Comparison of ENCODE assay signal across 19 cellular contexts in genomic region chr5:116388564-116389258, GRCh38.
A peak's percentile ranks its signal among the peaks of the same experiment; 100 is the strongest.
DNase-seq lines count a peak whose midpoint lies in the region; ATAC-seq and TF ChIP-seq lines count a peak whose summit lies in the region.
"Had no signal": no experiment of that assay in that cellular context is flagged by ENCODE, and none has a peak within 500 bp of the region (broad histone marks: within the 10 kb centered on the region; RNA-seq: fewer than 3 reads in every experiment).

No MANE protein-coding gene starts in this region.

- H4K91ac ChIP-seq in mesenchymal stem cell (ENCODE audit: low read length), result no peak overlapping the region

- 61% methylated on average over 11 of the region's 11 CpGs for WGBS in right cardiac atrium
- 83% methylated on average over 11 of the region's 11 CpGs for WGBS in mesenchymal stem cell

- peak; percentile 90 to 98 for ATAC-seq in right cardiac atrium
- ATAC-seq in GM21423 (IDR thresholded peaks at IDR 0.05; ENCODE audit: unreplicated experiment), result no peak
- ATAC-seq in HG02938 (IDR thresholded peaks at IDR 0.05; ENCODE audit: unreplicated experiment), result no peak
- ATAC-seq: stimulated activated naive CD8-positive, alpha-beta T cell treated with anti-CD3 and anti-CD28 coated beads, Interleukin-15, amount 100 ng/mL, for 72 hours had no signal

- H3K4me1 Mint-ChIP-seq in Calu3 (ENCODE audit: low read depth, unreplicated experiment), result no peaks in the 10 kb centered on the region
- H3K4me1 Mint-ChIP-seq: activated naive CD8-positive, alpha-beta T cell treated with anti-CD3 and anti-CD28 coated beads, Interleukin-2, amount 10 ng/mL, durations not matched to agents 7 days and 5 days; stimulated activated naive CD8-positive, alpha-beta T cell treated with anti-CD3 and anti-CD28 coated beads, Interleukin-15, amount 100 ng/mL, for 72 hours had no signal

- no peak overlapping the region for H2AFZ ChIP-seq in mesenchymal stem cell (ENCODE audit: low read depth, low read length)

- H2BK12ac ChIP-seq in mesenchymal stem cell (ENCODE audit: low read length in 2 of 2), result no peak overlapping the region

- H3K9me3 ChIP-seq in BLaER1 treated with 17β-estradiol and CSF1 and Interleukin-3, amounts not matched to agents 10 nM and 100 nM (replicated peaks in 1 of 11), result peaks cover 0 to 6% (median 4%) of the 10 kb centered on the region in 11 experiments; a peak in 3 of 22 replicates
- H3K9me3 ChIP-seq in right cardiac atrium (ENCODE audit: control insufficient read depth, low read length), result no peaks in the 10 kb centered on the region
- no peaks in the 10 kb centered on the region for H3K9me3 ChIP-seq in mesenchymal stem cell (ENCODE audit: control insufficient read depth, low read length)

- no peak overlapping the region for H3K27ac Mint-ChIP-seq in Calu3 (ENCODE audit: unreplicated experiment)
- H3K27ac Mint-ChIP-seq: activated CD4-positive, alpha-beta memory T cell treated with anti-CD3 and anti-CD28 coated beads for 36 hours; activated naive CD8-positive, alpha-beta T cell treated with anti-CD3 and anti-CD28 coated beads, Interleukin-2, amount 10 ng/mL, durations not matched to agents 7 days and 5 days; stimulated activated naive CD8-positive, alpha-beta T cell treated with anti-CD3 and anti-CD28 coated beads, Interleukin-15, amount 100 ng/mL, for 72 hours had no signal

- no peaks in the 10 kb centered on the region for H4K20me1 ChIP-seq in BLaER1 treated with 17β-estradiol and CSF1 and Interleukin-3, amounts not matched to agents 10 nM and 100 nM

- H3K36me3 ChIP-seq in BLaER1 treated with 17β-estradiol and CSF1 and Interleukin-3, amounts not matched to agents 10 nM and 100 nM, result peaks cover 0 to 4% (median 0%) of the 10 kb centered on the region in 11 experiments; a peak in 2 of 22 replicates
- H3K36me3 ChIP-seq in mesenchymal stem cell (ENCODE audit: control insufficient read depth in 1 of 2, insufficient read depth in 2 of 2, low read depth in 1 of 2, low read length in 2 of 2), result no peaks in the 10 kb centered on the region

- no peak overlapping the region for H3K14ac ChIP-seq in mesenchymal stem cell (ENCODE audit: low read length in 2 of 2)

- no peaks in the 10 kb centered on the region for H3K27me3 ChIP-seq in BLaER1 treated with 17β-estradiol and CSF1 and Interleukin-3, amounts not matched to agents 10 nM and 100 nM
- H3K27me3 ChIP-seq in right cardiac atrium (ENCODE audit: control insufficient read depth, insufficient read depth) (no peaks in the 10 kb centered on the region), mesenchymal stem cell (ENCODE audit: control insufficient read depth in 1 of 2, insufficient read depth in 1 of 2, low read length in 2 of 2) (no peaks in the 10 kb centered on the region)

- intact Hi-C loops in right cardiac atrium (cut with DNase I) (no loop called here), Calu3 (cut with micrococcal nuclease; ENCODE audit: unreplicated experiment) (no loop called here)

- H2BK15ac ChIP-seq in mesenchymal stem cell (ENCODE audit: low read depth, poor library complexity, severe bottlenecking), result no peak overlapping the region

- no peak overlapping the region for H3K4me3 Mint-ChIP-seq in Calu3 (ENCODE audit: low read depth, unreplicated experiment)
- H3K4me3 Mint-ChIP-seq: activated CD4-positive, alpha-beta memory T cell treated with anti-CD3 and anti-CD28 coated beads for 36 hours; activated naive CD8-positive, alpha-beta T cell treated with anti-CD3 and anti-CD28 coated beads, Interleukin-2, amount 10 ng/mL, durations not matched to agents 7 days and 5 days; stimulated activated naive CD8-positive, alpha-beta T cell treated with anti-CD3 and anti-CD28 coated beads, Interleukin-15, amount 100 ng/mL, for 72 hours had no signal

- H3K4me3 ChIP-seq in BLaER1 treated with 17β-estradiol and CSF1 and Interleukin-3, amounts not matched to agents 10 nM and 100 nM, result no peak overlapping the region; a peak in 1 of 20 replicates
- H3K4me3 ChIP-seq in right cardiac atrium (ENCODE audit: low read length) (no peak overlapping the region), mesenchymal stem cell (ENCODE audit: insufficient read depth in 1 of 2, low read depth in 1 of 2, low read length in 2 of 2) (no peak overlapping the region), foreskin fibroblast (ENCODE audit: low read depth in 1 of 2, low read length in 2 of 2) (no peak overlapping the region)

- H3K79me1 ChIP-seq in mesenchymal stem cell (replicated peaks; ENCODE audit: low read length, poor library complexity, severe bottlenecking), result no peaks in the 10 kb centered on the region

- H2BK5ac ChIP-seq in mesenchymal stem cell (ENCODE audit: low read depth, low read length, poor library complexity, severe bottlenecking), result no peak overlapping the region

- H3K27ac ChIP-seq in BLaER1 treated with 17β-estradiol and CSF1 and Interleukin-3, amounts not matched to agents 10 nM and 100 nM, result peak overlapping the region in 6 of 11 experiments; percentile 9 to 48 (median 36); a peak in 8 of 22 replicates
- no peak overlapping the region for H3K27ac ChIP-seq in right cardiac atrium (ENCODE audit: low read length)
- H3K27ac ChIP-seq in mesenchymal stem cell (ENCODE audit: low read length, poor library complexity, severe bottlenecking), result no peak overlapping the region

- H3K9me3 Mint-ChIP-seq in Calu3 (ENCODE audit: low read depth, unreplicated experiment), result no peaks in the 10 kb centered on the region

- CTCF ChIA-PET in Calu3 (lab: Charles Lee), result no interaction called here

- H3K18ac ChIP-seq in mesenchymal stem cell (ENCODE audit: low read depth in 1 of 2, low read length in 2 of 2), result no peak overlapping the region

- TF ChIP-seq CTCF in foreskin fibroblast (IDR thresholded peaks at IDR 0.05; ENCODE audit: low read depth, low read length) (no peak), Calu3 (IDR thresholded peaks at IDR 0.05; ENCODE audit: unreplicated experiment) (no peak)

- no peak overlapping the region for H4K8ac ChIP-seq in mesenchymal stem cell (ENCODE audit: low read length)

- H2AK5ac ChIP-seq in mesenchymal stem cell (ENCODE audit: low read length, severe bottlenecking), result no peak overlapping the region

- H2BK120ac ChIP-seq in mesenchymal stem cell (ENCODE audit: low read depth, low read length), result no peak overlapping the region

- H3K4me2 ChIP-seq in BLaER1 treated with 17β-estradiol and CSF1 and Interleukin-3, amounts not matched to agents 10 nM and 100 nM, result peak overlapping the region; percentile 29 to 71 (median 66)
- peak overlapping the region; percentile 45 for H3K4me2 ChIP-seq in mesenchymal stem cell (ENCODE audit: low read length, poor library complexity, severe bottlenecking)

- peak; percentile 89 for DNase-seq in dermis blood vessel endothelial cell
- DNase-seq in right cardiac atrium, result peak in 1 of 3 donors; percentile 42
- no peak for DNase-seq in mesenchymal stem cell
- DNase-seq in foreskin fibroblast, result no peak
- DNase-seq in Calu3, result no peak
- DNase-seq: activated CD4-positive, alpha-beta memory T cell treated with anti-CD3 and anti-CD28 coated beads for 36 hours; activated naive CD8-positive, alpha-beta T cell treated with anti-CD3 and anti-CD28 coated beads, Interleukin-2, amount 10 ng/mL, durations not matched to agents 7 days and 5 days; DND-41; HCEC 1CT; hippocampal formation; Karpas-422; NCI-H1105; NCI-H2107; NCI-H82; retina; stimulated activated naive CD8-positive, alpha-beta T cell treated with anti-CD3 and anti-CD28 coated beads, Interleukin-15, amount 100 ng/mL, for 72 hours had no signal

- peak overlapping the region in 2 of 11 experiments; percentile 10 to 26; a peak in 2 of 22 replicates for H3K9ac ChIP-seq in BLaER1 treated with 17β-estradiol and CSF1 and Interleukin-3, amounts not matched to agents 10 nM and 100 nM
- no peak overlapping the region for H3K9ac ChIP-seq in mesenchymal stem cell (ENCODE audit: low read length)

- no peak overlapping the region for H3K4ac ChIP-seq in mesenchymal stem cell (ENCODE audit: low read depth in 1 of 2, low read length in 2 of 2)

- peaks cover 6 to 24% (median 12%) of the 10 kb centered on the region in 10 experiments for H3K4me1 ChIP-seq in BLaER1 treated with 17β-estradiol and CSF1 and Interleukin-3, amounts not matched to agents 10 nM and 100 nM
- H3K4me1 ChIP-seq in right cardiac atrium (ENCODE audit: control insufficient read depth, insufficient read depth, low read length), result no peaks in the 10 kb centered on the region
- peaks cover 7% of the 10 kb centered on the region for H3K4me1 ChIP-seq in mesenchymal stem cell (ENCODE audit: control insufficient read depth, insufficient read depth, low read depth, low read length)

- no peak overlapping the region for H3K23ac ChIP-seq in mesenchymal stem cell (ENCODE audit: low read length in 2 of 2)

- H3K36me3 Mint-ChIP-seq in Calu3 (ENCODE audit: insufficient read depth, unreplicated experiment), result no peaks in the 10 kb centered on the region
- H3K36me3 Mint-ChIP-seq: activated naive CD8-positive, alpha-beta T cell treated with anti-CD3 and anti-CD28 coated beads, Interleukin-2, amount 10 ng/mL, durations not matched to agents 7 days and 5 days had no signal

- no TSS peak for BruUV-seq in Calu3 (replicated peaks; lab: Mats Ljungman, UMichigan)

- no peaks in the 10 kb centered on the region for H3K27me3 Mint-ChIP-seq in Calu3 (ENCODE audit: unreplicated experiment)
- H3K27me3 Mint-ChIP-seq: activated CD4-positive, alpha-beta memory T cell treated with anti-CD3 and anti-CD28 coated beads for 36 hours; activated naive CD8-positive, alpha-beta T cell treated with anti-CD3 and anti-CD28 coated beads, Interleukin-2, amount 10 ng/mL, durations not matched to agents 7 days and 5 days; stimulated activated naive CD8-positive, alpha-beta T cell treated with anti-CD3 and anti-CD28 coated beads, Interleukin-15, amount 100 ng/mL, for 72 hours had no signal

Comparison
In these comparisons a context has a peak if more than half of its experiments do, and no peak if none do; other contexts are left out.
1. H3K27ac ChIP-seq: peak in BLaER1 treated with 17β-estradiol and CSF1 and Interleukin-3, amounts not matched to agents 10 nM and 100 nM (6 of 11); none in right cardiac atrium (single experiment) and mesenchymal stem cell (single experiment).
2. ATAC-seq: peak in right cardiac atrium (2 of 2); none in GM21423 (single experiment) and HG02938 (single experiment).